In genomic region chr1:22808846-22809501, GRCh38 we compare ENCODE assay signal across 10 cellular contexts.
DNase-seq lines count a peak whose midpoint lies in the region; ATAC-seq and TF ChIP-seq lines count a peak whose summit lies in the region.
"Had no signal": no experiment of that assay in that cellular context is flagged by ENCODE, and none has a peak within 500 bp of the region (broad histone marks: within the 10 kb centered on the region; RNA-seq: fewer than 3 reads in every experiment).

No MANE protein-coding gene starts in this region.

- H3K36me3 Mint-ChIP-seq in neural crest cell (ENCODE audit: low read depth) = no peaks in the 10 kb centered on the region
- H3K36me3 Mint-ChIP-seq: naive thymus-derived CD8-positive, alpha-beta T cell had no signal

- H3K4me3 ChIP-seq in AG10803 (ENCODE audit: low read length) (no peak overlapping the region), fibroblast of mammary gland (ENCODE audit: control insufficient read depth, low read depth, low read length) (no peak overlapping the region)

- peak overlapping the region; percentile 79 for H3K4me3 Mint-ChIP-seq in neural crest cell
- H3K4me3 Mint-ChIP-seq: naive thymus-derived CD8-positive, alpha-beta T cell had no signal

- no peak for ATAC-seq in GM18909 (IDR thresholded peaks at IDR 0.05; ENCODE audit: poor library complexity, unreplicated experiment)
- no peak for ATAC-seq in HG03280 (IDR thresholded peaks at IDR 0.05; ENCODE audit: unreplicated experiment)
- ATAC-seq: naive thymus-derived CD8-positive, alpha-beta T cell had no signal

- H3K27ac Mint-ChIP-seq in neural crest cell (ENCODE audit: unreplicated experiment) = peak overlapping the region; percentile 78

- no peaks in the 10 kb centered on the region for H3K9me3 Mint-ChIP-seq in neural crest cell
- H3K9me3 Mint-ChIP-seq: naive thymus-derived CD8-positive, alpha-beta T cell had no signal

- DNase-seq in AG10803 (ENCODE audit: low read depth) = peak; percentile 90
- DNase-seq in NCI-H82 treated with DMSO at 0.1 percent for 48 hours (lab: John Stamatoyannopoulos, UW; ENCODE audit: unreplicated experiment) = peak; percentile 13
- peak; percentile 94 for DNase-seq in fibroblast of mammary gland (ENCODE audit: low read depth)
- DNase-seq in neural crest cell (ENCODE audit: low read depth, low spot score) = no peak
- DNase-seq in stimulated activated CD4-positive, alpha-beta T cell treated with anti-CD3 and anti-CD28 coated beads, Interleukin-1b, Interleukin-23, amount 100 ng/mL, for 48 hours = no peak
- no peak for DNase-seq in RPMI8226
- DNase-seq: KG1 had no signal

- H3K4me1 Mint-ChIP-seq in neural crest cell = peaks cover 60% of the 10 kb centered on the region
- H3K4me1 Mint-ChIP-seq: naive thymus-derived CD8-positive, alpha-beta T cell had no signal

- TF ChIP-seq CTCF in AG10803 (conservative IDR thresholded peaks at IDR 0.05; ENCODE audit: low read length) = no peak
- TF ChIP-seq CTCF in fibroblast of mammary gland (conservative IDR thresholded peaks at IDR 0.05; ENCODE audit: control insufficient read depth, insufficient read depth, low read depth, low read length) = no peak
- no peak for TF ChIP-seq CTCF in neural crest cell (conservative IDR thresholded peaks at IDR 0.05)

- no peaks in the 10 kb centered on the region for H3K27me3 Mint-ChIP-seq in neural crest cell (ENCODE audit: low read depth)

Comparison
In these comparisons a context has a peak if more than half of its experiments do, and no peak if none do; other contexts are left out.
1. DNase-seq: peak in AG10803 (single experiment), NCI-H82 treated with DMSO at 0.1 percent for 48 hours (single experiment) and fibroblast of mammary gland (single experiment); none in neural crest cell (single experiment), stimulated activated CD4-positive, alpha-beta T cell treated with anti-CD3 and anti-CD28 coated beads, Interleukin-1b, Interleukin-23, amount 100 ng/mL, for 48 hours (single experiment) and RPMI8226 (single experiment).